9 cellular contexts compared by ENCODE assay signal in genomic region chr5:55711531-55712022, GRCh38. TPM values are rescaled to one million over a fixed set of nuclear protein-coding genes. Genes with fewer than 3 reads are reported as not detected.
DNase-seq lines count a peak whose midpoint lies in the region; ATAC-seq and TF ChIP-seq lines count a peak whose summit lies in the region.
"Had no signal": no experiment of that assay in that cellular context is flagged by ENCODE, and none has a peak within 500 bp of the region (broad histone marks: within the 10 kb centered on the region; RNA-seq: fewer than 3 reads in every experiment).

No MANE protein-coding gene starts in this region.

- H4K20me1 ChIP-seq in DOHH2 (ENCODE audit: control insufficient read depth, insufficient read depth, low read depth, low read length) (no peaks in the 10 kb centered on the region), osteoblast (ENCODE audit: insufficient read depth, low read length) (no peaks in the 10 kb centered on the region)

- H3K4me1 Mint-ChIP-seq in endothelial cell (ENCODE audit: unreplicated experiment): peaks cover 12% of the 10 kb centered on the region

- H2AFZ ChIP-seq in osteoblast (ENCODE audit: low read length): peak overlapping the region; percentile 100

- H3K27me3 ChIP-seq in DOHH2 (ENCODE audit: control insufficient read depth, low read length) (no peaks in the 10 kb centered on the region), osteoblast (ENCODE audit: insufficient read depth, low read length) (no peaks in the 10 kb centered on the region)

- peaks cover 10% of the 10 kb centered on the region for H3K36me3 Mint-ChIP-seq in endothelial cell (ENCODE audit: low read depth, unreplicated experiment)

- no peak for TF ChIP-seq CTCF in DOHH2 (IDR thresholded peaks at IDR 0.05; ENCODE audit: low read depth, low read length, poor library complexity, severe bottlenecking)
- TF ChIP-seq CTCF in endothelial cell (IDR thresholded peaks at IDR 0.05; ENCODE audit: unreplicated experiment): no peak
- TF ChIP-seq CTCF in osteoblast (IDR thresholded peaks at IDR 0.05; ENCODE audit: extremely low read depth, low read depth, low read length): no peak

- H3K9me3 Mint-ChIP-seq in endothelial cell (ENCODE audit: unreplicated experiment): no peaks in the 10 kb centered on the region

- H3K4me3 Mint-ChIP-seq in endothelial cell (ENCODE audit: unreplicated experiment): peak overlapping the region; percentile 98

- H3K27ac ChIP-seq in DOHH2 (ENCODE audit: low read depth, low read length): no peak overlapping the region
- H3K27ac ChIP-seq in osteoblast (ENCODE audit: low read depth, low read length): peak overlapping the region; percentile 58

- H3K27ac Mint-ChIP-seq in endothelial cell (ENCODE audit: unreplicated experiment): peak overlapping the region; percentile 95

- H3K9me2 ChIP-seq in DOHH2 (replicated peaks; ENCODE audit: control insufficient read depth, low read length): no peaks in the 10 kb centered on the region

- H3K27me3 Mint-ChIP-seq in endothelial cell (ENCODE audit: unreplicated experiment): peaks cover 7% of the 10 kb centered on the region

- H3K79me2 ChIP-seq in DOHH2 (ENCODE audit: control insufficient read depth, low read length): peaks cover 14% of the 10 kb centered on the region
- H3K79me2 ChIP-seq in osteoblast (ENCODE audit: insufficient read depth, low read length): peaks cover 13% of the 10 kb centered on the region

- no peaks in the 10 kb centered on the region for H3F3A ChIP-seq in DOHH2 (ENCODE audit: control insufficient read depth, insufficient read depth)

- no peaks in the 10 kb centered on the region for H3K9me3 ChIP-seq in DOHH2 (ENCODE audit: control insufficient read depth, insufficient read depth, low read length)
- H3K9me3 ChIP-seq in osteoblast (ENCODE audit: low read depth, low read length): no peaks in the 10 kb centered on the region

- ATAC-seq in GM21447 (IDR thresholded peaks at IDR 0.05; ENCODE audit: unreplicated experiment): no peak
- ATAC-seq in GM18520 (IDR thresholded peaks at IDR 0.05; ENCODE audit: unreplicated experiment): no peak

- H3K36me3 ChIP-seq in DOHH2 (ENCODE audit: control insufficient read depth, low read length) (peaks cover 16% of the 10 kb centered on the region), osteoblast (ENCODE audit: insufficient read depth, low read length) (no peaks in the 10 kb centered on the region)

- DNase-seq in RKO (ENCODE audit: low spot score) (peak; percentile 12), endothelial cell (ENCODE audit: low spot score) (peak; percentile 6), osteoblast (ENCODE audit: insufficient read length, low spot score, missing footprints) (no peak), D341Med (ENCODE audit: low spot score) (no peak), HuH-7.5 (ENCODE audit: low spot score) (no peak)

- peaks cover 15% of the 10 kb centered on the region for H3K4me1 ChIP-seq in DOHH2 (ENCODE audit: control insufficient read depth, low read length)
- H3K4me1 ChIP-seq in osteoblast (ENCODE audit: insufficient read depth, low read length): peaks cover 8% of the 10 kb centered on the region

- H3K4me3 ChIP-seq in DOHH2 (ENCODE audit: low read length) (peak overlapping the region; percentile 94), osteoblast (ENCODE audit: insufficient read depth, low read length) (peak overlapping the region; percentile 99)

- peak overlapping the region; percentile 88 for H3K4me2 ChIP-seq in DOHH2 (ENCODE audit: low read length)
- H3K4me2 ChIP-seq in osteoblast (ENCODE audit: insufficient read depth, low read length): peak overlapping the region; percentile 95

RNA-seq across cellular contexts. Expression of gene SLC38A9, which starts 0.5 kb away (rescaled TPM):
- total RNA-seq in endothelial cell (ENCODE audit: unreplicated experiment): 45.5 TPM
- 42.3 and 50.1 TPM in 2 replicates for total RNA-seq in osteoblast

RNA-seq across cellular contexts. Expression of gene DDX4, which starts 26.3 kb away (rescaled TPM):
- total RNA-seq in endothelial cell (ENCODE audit: unreplicated experiment): not detected
- total RNA-seq in osteoblast: under 0.01 TPM in 1 of 2 replicates, not detected in the other
- total RNA-seq: pulmonary artery endothelial cell had no signal

Comparison
In these comparisons a context has a peak if more than half of its experiments do, and no peak if none do; other contexts are left out.
1. DNase-seq: peak in RKO (single experiment) and endothelial cell (single experiment); none in osteoblast (single experiment), D341Med (single experiment) and HuH-7.5 (single experiment).